Comparison of ENCODE assay signal across 15 cellular contexts in genomic region chrX:66017659-66018170, GRCh38. TPM values are rescaled to one million over a fixed set of nuclear protein-coding genes. Genes with fewer than 3 reads are reported as not detected.
DNase-seq lines count a peak whose midpoint lies in the region; ATAC-seq, FAIRE-seq and TF ChIP-seq lines count a peak whose summit lies in the region.
"Had no signal": no experiment of that assay in that cellular context is flagged by ENCODE, and none has a peak within 500 bp of the region (broad histone marks: within the 10 kb centered on the region; RNA-seq: fewer than 3 reads in every experiment).

No MANE protein-coding gene starts in this region.

- peaks cover 15% of the 10 kb centered on the region for H3K27me3 Mint-ChIP-seq in Calu3 (ENCODE audit: unreplicated experiment)
- H3K27me3 Mint-ChIP-seq in astrocyte (ENCODE audit: low read depth, unreplicated experiment): no peaks in the 10 kb centered on the region

- no peak for TF ChIP-seq EP300 in SK-N-SH (IDR thresholded peaks at IDR 0.05; ENCODE audit: borderline replicate concordance in 1 of 2, low read depth in 1 of 2, low read length in 1 of 2)

- no peaks in the 10 kb centered on the region for H4K20me1 ChIP-seq in astrocyte (ENCODE audit: insufficient read depth, low read length)
- H4K20me1 ChIP-seq in SK-N-SH (ENCODE audit: insufficient read depth): no peaks in the 10 kb centered on the region

- no peaks in the 10 kb centered on the region for H3K36me3 Mint-ChIP-seq in Calu3 (ENCODE audit: insufficient read depth, unreplicated experiment)
- no peaks in the 10 kb centered on the region for H3K36me3 Mint-ChIP-seq in astrocyte (ENCODE audit: low read depth, unreplicated experiment)

- no peak for TF ChIP-seq CTCF in Calu3 (IDR thresholded peaks at IDR 0.05; ENCODE audit: unreplicated experiment)
- no peak for TF ChIP-seq CTCF in LNCaP clone FGC (IDR thresholded peaks at IDR 0.05; ENCODE audit: control insufficient read depth, extremely low read depth, insufficient read depth)
- no peak for TF ChIP-seq CTCF in astrocyte (IDR thresholded peaks at IDR 0.05; ENCODE audit: insufficient read depth, low read depth, low read length)
- TF ChIP-seq CTCF in neutrophil (IDR thresholded peaks at IDR 0.05): no peak
- TF ChIP-seq CTCF in SK-N-SH (IDR thresholded peaks at IDR 0.05): no peak

- H3F3A ChIP-seq in SK-N-SH (replicated peaks; ENCODE audit: insufficient read depth): no peaks in the 10 kb centered on the region

- no peak for ATAC-seq in activated CD4-positive, CD25-positive, alpha-beta regulatory T cell treated with anti-CD3 and anti-CD28 coated beads, Interleukin-2, amount 50 U/mL, for 24 hours
- ATAC-seq: esophagus mucosa had no signal

- H3K27ac ChIP-seq in astrocyte (ENCODE audit: low read depth, low read length) (no peak overlapping the region), neutrophil (peak overlapping the region; percentile 99), SK-N-SH (ENCODE audit: low read depth in 2 of 2, low read length in 1 of 2) (no peak overlapping the region)
- H3K27ac ChIP-seq: SK-N-MC had no signal

- H3K4me1 ChIP-seq in astrocyte (ENCODE audit: insufficient read depth, low read length) (no peaks in the 10 kb centered on the region), neutrophil (ENCODE audit: control insufficient read depth in 1 of 2, insufficient read depth in 1 of 2, low read depth in 1 of 2, low read length in 1 of 2) (peaks cover 54 to 100% of the 10 kb centered on the region in 2 experiments), SK-N-SH (ENCODE audit: control insufficient read depth in 1 of 2, insufficient read depth in 2 of 2, low read depth in 1 of 2, low read length in 1 of 2) (no peaks in the 10 kb centered on the region)

- H3K4me3 Mint-ChIP-seq in Calu3 (ENCODE audit: low read depth, unreplicated experiment): no peak overlapping the region
- H3K4me3 Mint-ChIP-seq in astrocyte (ENCODE audit: unreplicated experiment): no peak overlapping the region

- H2AFZ ChIP-seq in astrocyte (ENCODE audit: low read depth, low read length) (no peak overlapping the region), SK-N-SH (ENCODE audit: low read depth) (no peak overlapping the region)

- H3K4me3 ChIP-seq in LNCaP clone FGC (ENCODE audit: low read depth, low read length) (no peak overlapping the region), astrocyte (ENCODE audit: insufficient read depth, low read depth, low read length) (no peak overlapping the region), neutrophil (ENCODE audit: low read depth in 1 of 2, low read length in 1 of 2) (peak overlapping the region; percentile 75 to 88), SK-N-SH (ENCODE audit: low read depth in 2 of 2, low read length in 1 of 2) (no peak overlapping the region)
- H3K4me3 ChIP-seq: SK-N-MC had no signal

- no peaks in the 10 kb centered on the region for H3K9me3 Mint-ChIP-seq in Calu3 (ENCODE audit: low read depth, unreplicated experiment)
- no peaks in the 10 kb centered on the region for H3K9me3 Mint-ChIP-seq in astrocyte (ENCODE audit: unreplicated experiment)

- peak; percentile 62 for FAIRE-seq in astrocyte (lab: Jason Lieb, UNC)

- no peaks in the 10 kb centered on the region for H3K79me2 ChIP-seq in astrocyte (ENCODE audit: insufficient read depth, low read length)
- H3K79me2 ChIP-seq in SK-N-SH (ENCODE audit: insufficient read depth): no peaks in the 10 kb centered on the region

- TF ChIP-seq RAD21 in SK-N-SH (IDR thresholded peaks at IDR 0.05; ENCODE audit: low read length): no peak

- H3K4me2 ChIP-seq in astrocyte (ENCODE audit: low read length) (no peak overlapping the region), SK-N-SH (no peak overlapping the region)

- CTCF ChIA-PET in Calu3 (lab: Charles Lee): no interaction called here
- CTCF ChIA-PET in SK-N-SH (lab: Yijun Ruan, JAX): no interaction called here

- no peaks in the 10 kb centered on the region for H3K9me3 ChIP-seq in astrocyte (ENCODE audit: insufficient read depth, low read depth, low read length)
- no peaks in the 10 kb centered on the region for H3K9me3 ChIP-seq in neutrophil
- H3K9me3 ChIP-seq in SK-N-SH: no peaks in the 10 kb centered on the region

- H3K9ac ChIP-seq in astrocyte (ENCODE audit: low read length) (no peak overlapping the region), SK-N-SH (no peak overlapping the region)

- no TSS peak for BruUV-seq in Calu3 (replicated peaks; lab: Mats Ljungman, UMichigan)

- no peak overlapping the region for H3K27ac Mint-ChIP-seq in Calu3 (ENCODE audit: unreplicated experiment)
- H3K27ac Mint-ChIP-seq in astrocyte (ENCODE audit: unreplicated experiment): no peak overlapping the region

- no peaks in the 10 kb centered on the region for H3K9me2 ChIP-seq in SK-N-SH

- DNase-seq in Calu3 (peak; percentile 4), LNCaP clone FGC (ENCODE audit: low read depth) (peak; percentile 61), astrocyte (ENCODE audit: low read depth) (no peak), SK-N-SH (no peak), NCI-H1092 (lab: John Stamatoyannopoulos, UW) (no peak)
- DNase-seq: activated naive CD4-positive, alpha-beta T cell treated with Interleukin-2 at 50 U/mL for 16 hours; GOT3; hypothalamus; midbrain; NCI-H146; NK-92 treated with Interleukin-12 subunit alpha and Interleukin-12 subunit beta, amount 100 ng/mL, for 24 hours had no signal

- H3K36me3 ChIP-seq in astrocyte (ENCODE audit: insufficient read depth, low read length) (no peaks in the 10 kb centered on the region), neutrophil (peaks cover 35% of the 10 kb centered on the region), SK-N-SH (replicated peaks in 1 of 2; ENCODE audit: control insufficient read depth in 1 of 2, insufficient read depth in 2 of 2, low read length in 1 of 2) (no peaks in the 10 kb centered on the region)

- H3K27me3 ChIP-seq in astrocyte (ENCODE audit: insufficient read depth, low read length) (no peaks in the 10 kb centered on the region), neutrophil (no peaks in the 10 kb centered on the region), SK-N-SH (ENCODE audit: insufficient read depth) (no peaks in the 10 kb centered on the region)

- intact Hi-C loops in Calu3 (cut with micrococcal nuclease; ENCODE audit: unreplicated experiment): no loop called here

- H3K4me1 Mint-ChIP-seq in Calu3 (ENCODE audit: low read depth, unreplicated experiment): no peaks in the 10 kb centered on the region
- no peaks in the 10 kb centered on the region for H3K4me1 Mint-ChIP-seq in astrocyte (ENCODE audit: low read depth, unreplicated experiment)

- POLR2A ChIA-PET in SK-N-SH (lab: Yijun Ruan, JAX): no interaction called here

TF ChIP-seq in SK-N-SH, 30 proteins besides CTCF, POLR2A, EP300 and RAD21 (continues in another document):
- TF ChIP-seq FOXM1 (IDR thresholded peaks at IDR 0.05; ENCODE audit: low read depth) (no peak), SMC3 (IDR thresholded peaks at IDR 0.05; ENCODE audit: low read depth, low read length) (no peak), GABPA (IDR thresholded peaks at IDR 0.05; ENCODE audit: low read depth) (no peak), MAX (IDR thresholded peaks at IDR 0.05; ENCODE audit: low read depth) (no peak), JUND (IDR thresholded peaks at IDR 0.05) (no peak), MEF2A (IDR thresholded peaks at IDR 0.05; ENCODE audit: borderline replicate concordance, low read depth) (no peak), FOSL2 (IDR thresholded peaks at IDR 0.05; ENCODE audit: borderline replicate concordance, low read depth) (no peak), ELF1 (IDR thresholded peaks at IDR 0.05) (no peak), SIN3A (IDR thresholded peaks at IDR 0.05; ENCODE audit: borderline replicate concordance, low read depth, low read length) (no peak), NRF1 (IDR thresholded peaks at IDR 0.05; ENCODE audit: low read depth, low read length) (no peak), USF2 (IDR thresholded peaks at IDR 0.05; ENCODE audit: borderline replicate concordance, low read depth, low read length) (no peak), EZH2phosphoT487 (IDR thresholded peaks at IDR 0.05; ENCODE audit: borderline replicate concordance, low read depth) (no peak), GATA2 (CRISPR knock-in tag; IDR thresholded peaks at IDR 0.05) (no peak)
- TF ChIP-seq, protein P1, sequence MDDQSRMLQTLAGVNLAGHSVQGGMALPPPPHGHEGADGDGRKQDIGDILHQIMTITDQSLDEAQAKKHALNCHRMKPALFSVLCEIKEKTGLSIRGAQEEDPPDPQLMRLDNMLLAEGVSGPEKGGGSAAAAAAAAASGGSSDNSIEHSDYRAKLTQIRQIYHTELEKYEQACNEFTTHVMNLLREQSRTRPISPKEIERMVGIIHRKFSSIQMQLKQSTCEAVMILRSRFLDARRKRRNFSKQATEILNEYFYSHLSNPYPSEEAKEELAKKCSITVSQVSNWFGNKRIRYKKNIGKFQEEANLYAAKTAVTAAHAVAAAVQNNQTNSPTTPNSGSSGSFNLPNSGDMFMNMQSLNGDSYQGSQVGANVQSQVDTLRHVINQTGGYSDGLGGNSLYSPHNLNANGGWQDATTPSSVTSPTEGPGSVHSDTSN (IDR thresholded peaks at IDR 0.05): no peak
- TF ChIP-seq, protein P2, sequence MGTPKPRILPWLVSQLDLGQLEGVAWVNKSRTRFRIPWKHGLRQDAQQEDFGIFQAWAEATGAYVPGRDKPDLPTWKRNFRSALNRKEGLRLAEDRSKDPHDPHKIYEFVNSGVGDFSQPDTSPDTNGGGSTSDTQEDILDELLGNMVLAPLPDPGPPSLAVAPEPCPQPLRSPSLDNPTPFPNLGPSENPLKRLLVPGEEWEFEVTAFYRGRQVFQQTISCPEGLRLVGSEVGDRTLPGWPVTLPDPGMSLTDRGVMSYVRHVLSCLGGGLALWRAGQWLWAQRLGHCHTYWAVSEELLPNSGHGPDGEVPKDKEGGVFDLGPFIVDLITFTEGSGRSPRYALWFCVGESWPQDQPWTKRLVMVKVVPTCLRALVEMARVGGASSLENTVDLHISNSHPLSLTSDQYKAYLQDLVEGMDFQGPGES (IDR thresholded peaks at IDR 0.05; ENCODE audit: low read depth, low read length): no peak

RNA-seq across cellular contexts. Expression of gene VSIG4, which starts 22.2 kb away (rescaled TPM):
- total RNA-seq in Calu3 (2022) (not detected in 2 replicates), astrocyte (not detected in 2 replicates)
- polyA plus RNA-seq in SK-N-SH (2012; rRNA removed): not detected in 2 replicates
- polyA plus RNA-seq in SK-N-SH (2012; cell fraction: cytosol; rRNA removed): not detected in 2 replicates
- polyA plus RNA-seq in SK-N-SH (2012; cell fraction: nucleus; rRNA removed): not detected in 2 replicates

Comparison
In these comparisons a context has a peak if more than half of its experiments do, and no peak if none do; other contexts are left out.
1. DNase-seq: peak in Calu3 (single experiment) and LNCaP clone FGC (single experiment); none in astrocyte (single experiment), SK-N-SH (single experiment) and NCI-H1092 (single experiment).
2. H3K4me3 ChIP-seq: peak in neutrophil (2 of 2); none in LNCaP clone FGC (single experiment), astrocyte (single experiment) and SK-N-SH (0 of 2).